8 cellular contexts compared by ENCODE assay signal in the genomic region with DNA sequence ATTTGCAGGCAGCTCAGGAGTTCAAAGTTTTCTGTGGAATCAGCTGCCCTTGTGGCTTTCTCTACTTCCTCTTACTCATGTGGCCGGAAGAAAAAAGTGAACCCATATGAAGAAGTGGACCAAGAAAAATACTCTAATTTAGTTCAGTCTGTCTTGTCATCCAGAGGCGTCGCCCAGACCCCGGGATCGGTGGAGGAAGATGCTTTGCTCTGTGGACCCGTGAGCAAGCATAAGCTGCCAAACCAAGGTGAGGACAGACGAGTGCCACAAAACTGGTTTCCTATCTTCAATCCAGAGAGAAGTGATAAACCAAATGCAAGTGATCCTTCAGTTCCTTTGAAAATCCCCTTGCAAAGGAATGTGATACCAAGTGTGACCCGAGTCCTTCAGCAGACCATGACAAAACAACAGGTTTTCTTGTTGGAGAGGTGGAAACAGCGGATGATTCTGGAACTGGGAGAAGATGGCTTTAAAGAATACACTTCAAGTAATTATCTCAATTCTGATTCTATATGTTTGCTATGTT. TPM values are rescaled to one million over a fixed set of nuclear protein-coding genes. Genes with fewer than 3 reads are reported as not detected.
DNase-seq lines count a peak whose midpoint lies in the region; ATAC-seq and TF ChIP-seq lines count a peak whose summit lies in the region.

No MANE protein-coding gene starts in this region.

- H3K9ac ChIP-seq in H9 (ENCODE audit: extremely low read depth, insufficient read length, low read length): peak overlapping the region; percentile 97

- H2BK120ac ChIP-seq in H9 (ENCODE audit: low read depth, low read length, poor library complexity, severe bottlenecking): no peak overlapping the region

- peak overlapping the region; percentile 87 for H3K4me2 ChIP-seq in H9 (ENCODE audit: insufficient read depth, insufficient read length, low read length)

- DNase-seq in COLO829 (ENCODE audit: low spot score) (peak; percentile 79), H9 (no peak), SW480 (ENCODE audit: low spot score) (peak; percentile 50), dermis blood vessel endothelial cell (peak; percentile 74), medulla oblongata (ENCODE audit: extremely low spot score) (peak; percentile 87), T1000 (lab: John Stamatoyannopoulos, UW) (no peak)

- H3K36me3 ChIP-seq in thymus (ENCODE audit: control insufficient read depth, insufficient read depth): no peaks in the 10 kb centered on the region

- H3T11ph ChIP-seq in H9 (ENCODE audit: low read length): no peak overlapping the region

- peak overlapping the region; percentile 99 to 100 (median 100) for H3K27ac Mint-ChIP-seq in H9

- H3K79me1 ChIP-seq in H9 (ENCODE audit: insufficient read depth, low read depth, low read length, poor library complexity, severe bottlenecking): no peaks in the 10 kb centered on the region

- H3K4me1 Mint-ChIP-seq in H9: peaks cover 56 to 68% of the 10 kb centered on the region in 2 experiments

- peaks cover 42 to 61% (median 52%) of the 10 kb centered on the region in 3 experiments for H3K36me3 Mint-ChIP-seq in H9 (ENCODE audit: insufficient read depth in 1 of 3, low read depth in 3 of 3)

- H3K27ac ChIP-seq in H9 (ENCODE audit: insufficient read length, low read depth, low read length) (peak overlapping the region; percentile 94), thymus (ENCODE audit: low read depth) (peak overlapping the region; percentile 100)

- no peak overlapping the region; the same call in 1 of the 2 replicates for H3K14ac ChIP-seq in H9 (ENCODE audit: insufficient read depth, low read length)

- 0 out of 2 replicates have a peak, but pooled peaks cover 1% of the 10 kb centered on the region for H3K27me3 Mint-ChIP-seq in H9 (ENCODE audit: low read depth)

- no peaks in the 10 kb centered on the region for H3K9me3 ChIP-seq in H9 (ENCODE audit: control insufficient read depth, low read depth, low read length)
- H3K9me3 ChIP-seq in thymus (ENCODE audit: control insufficient read depth): no peaks in the 10 kb centered on the region

- H2AFZ ChIP-seq in H9 (ENCODE audit: low read length): no peak overlapping the region

- H3K18ac ChIP-seq in H9 (ENCODE audit: insufficient read length, low read depth, low read length): no peak overlapping the region

- H2BK15ac ChIP-seq in H9 (ENCODE audit: low read depth, low read length): no peak overlapping the region

- H3K4me3 Mint-ChIP-seq in H9: peak overlapping the region; percentile 84 to 89

- H4K91ac ChIP-seq in H9 (ENCODE audit: insufficient read length, low read depth, low read length): no peak overlapping the region

- H3K9me3 Mint-ChIP-seq in H9: peaks cover 0 to 5% of the 10 kb centered on the region in 2 experiments; a peak in 1 of 5 replicates

- WGBS in H9 (ENCODE audit: extremely low coverage, insufficient read length, low lambda C conversion rate): no CpG with 5 or more reads among the region's 9 CpGs
- WGBS in thymus: 8% methylated on average over 9 of the region's 9 CpGs

- peaks cover 33% of the 10 kb centered on the region for H3K23me2 ChIP-seq in H9 (ENCODE audit: insufficient read length, low read depth, low read length, poor library complexity, severe bottlenecking)

- no peak for TF ChIP-seq CTCF in H9 (conservative IDR thresholded peaks at IDR 0.05)

- H3K4me3 ChIP-seq in thymus (ENCODE audit: low read length): peak overlapping the region; percentile 76

- H3K4me1 ChIP-seq in H9 (ENCODE audit: insufficient read depth, low read length): peaks cover 9% of the 10 kb centered on the region; the same call in 1 of the 2 replicates
- H3K4me1 ChIP-seq in thymus (ENCODE audit: control insufficient read depth, insufficient read depth, low read length): peaks cover 22% of the 10 kb centered on the region

- no peak overlapping the region for H2BK12ac ChIP-seq in H9 (ENCODE audit: insufficient read length, low read depth, low read length)

- H3K79me2 ChIP-seq in H9 (ENCODE audit: insufficient read depth, low read length): peaks cover 76% of the 10 kb centered on the region

- no peak for ATAC-seq in HG02610 (IDR thresholded peaks at IDR 0.05; ENCODE audit: unreplicated experiment)

- no peak overlapping the region for H3K4ac ChIP-seq in H9 (ENCODE audit: low read depth, low read length)

- H3K56ac ChIP-seq in H9 (ENCODE audit: insufficient read length, low read depth, low read length): peak overlapping the region; percentile 97

- no peak overlapping the region for H4K5ac ChIP-seq in H9 (ENCODE audit: insufficient read length, low read depth, low read length)

- no peak overlapping the region for H3K23ac ChIP-seq in H9 (ENCODE audit: insufficient read length, low read depth, low read length)

- no peaks in the 10 kb centered on the region for H3K27me3 ChIP-seq in H9 (ENCODE audit: insufficient read depth, low read length)
- no peaks in the 10 kb centered on the region for H3K27me3 ChIP-seq in thymus (ENCODE audit: control insufficient read depth, insufficient read depth)

- H2AK5ac ChIP-seq in H9 (ENCODE audit: insufficient read length, low read length): no peak overlapping the region

- no peak overlapping the region for H4K8ac ChIP-seq in H9 (replicated peaks; ENCODE audit: insufficient read length, low read depth, low read length)

- no peaks in the 10 kb centered on the region for H4K20me1 ChIP-seq in H9 (ENCODE audit: control insufficient read depth, insufficient read depth, insufficient read length)

- H2BK5ac ChIP-seq in H9 (ENCODE audit: insufficient read length, low read length): no peak overlapping the region

- H2BK20ac ChIP-seq in H9 (ENCODE audit: low read depth, low read length, poor library complexity, severe bottlenecking): no peak overlapping the region

RNA-seq across cellular contexts. Expression of gene MGME1, which starts 1.1 kb away (rescaled TPM):
- 47.7 and 48.9 TPM in 2 replicates for total RNA-seq in H9 (2021)
- 8.5 and 21.5 TPM in 2 replicates for total RNA-seq in dermis blood vessel endothelial cell
- polyA plus RNA-seq in thymus: 23.1 TPM

RNA-seq across cellular contexts. Expression of gene SNX5, which starts 1.4 kb away (rescaled TPM):
- 179 and 194 TPM in 2 replicates for total RNA-seq in H9 (2021)
- 97.3 and 135 TPM in 2 replicates for total RNA-seq in dermis blood vessel endothelial cell
- polyA plus RNA-seq in thymus: 134 TPM

Comparison
In these comparisons a context has a peak if more than half of its experiments do, and no peak if none do; other contexts are left out.
1. DNase-seq: peak in COLO829 (single experiment), SW480 (single experiment), dermis blood vessel endothelial cell (single experiment) and medulla oblongata (single experiment); none in H9 (single experiment) and T1000 (single experiment).